9 cellular contexts compared by ENCODE assay signal in the genomic region with DNA sequence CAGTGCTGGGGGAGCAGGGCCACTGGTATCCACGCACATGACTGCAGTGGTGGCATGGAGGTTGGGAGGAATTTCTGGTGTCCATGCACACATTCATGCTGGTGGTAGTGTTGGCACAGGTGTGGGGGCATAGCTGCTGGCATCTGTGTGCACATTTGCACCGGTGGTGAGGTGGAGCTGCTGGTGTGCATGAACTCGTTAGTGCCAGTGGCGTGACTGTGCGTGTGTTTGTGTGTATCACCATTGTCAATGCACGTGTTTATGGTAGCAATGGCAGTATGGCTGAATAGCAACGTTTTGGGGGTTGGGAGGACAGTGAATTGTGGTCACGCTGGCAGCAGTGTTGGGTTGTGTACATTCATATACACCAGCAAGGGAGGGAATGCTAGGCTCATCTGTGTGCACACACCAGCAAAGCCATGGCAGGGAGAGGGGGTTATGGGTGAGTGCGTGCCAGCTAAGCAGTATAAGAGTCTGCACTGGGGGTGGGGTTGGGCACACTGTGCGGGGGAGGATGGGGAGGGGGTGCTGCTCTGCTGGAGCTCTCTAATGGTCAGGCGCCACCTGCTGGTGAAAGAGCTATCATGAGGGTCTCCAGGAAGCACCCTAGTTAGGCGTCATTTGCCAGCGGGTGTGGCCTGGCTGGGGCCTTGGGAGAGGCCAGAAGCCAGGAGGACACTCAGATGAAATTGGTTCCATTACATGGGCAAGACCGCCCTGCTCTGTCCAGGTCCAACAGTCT.
DNase-seq lines count a peak whose midpoint lies in the region; ATAC-seq and TF ChIP-seq lines count a peak whose summit lies in the region.
"Had no signal": no experiment of that assay in that cellular context is flagged by ENCODE, and none has a peak within 500 bp of the region (broad histone marks: within the 10 kb centered on the region; RNA-seq: fewer than 3 reads in every experiment).

No MANE protein-coding gene starts in this region.

- ATAC-seq in left ventricle myocardium superior (peak; percentile 40), HG03045 (IDR thresholded peaks at IDR 0.05; ENCODE audit: unreplicated experiment) (no peak), GM18873 (IDR thresholded peaks at IDR 0.05; ENCODE audit: low FRiP score, unreplicated experiment) (no peak)

- H3K4me2 ChIP-seq in PC-9, result no peak overlapping the region

- H3K36me3 ChIP-seq in A673 (ENCODE audit: insufficient read depth, low read length, poor library complexity, severe bottlenecking), result no peaks in the 10 kb centered on the region
- H3K36me3 ChIP-seq in PC-9 (ENCODE audit: low read depth), result no peaks in the 10 kb centered on the region

- CTCF ChIA-PET in A673 (lab: Charles Lee) (interaction anchor here (1.0 kb wide), 1 partner anchor 220 kb away, joined by 3 read pairs; no protein-coding TSS in a partner anchor), GM10248 (lab: Yijun Ruan, JAX) (interaction anchor here (1.0 to 1.3 kb wide), 5 partner anchors 16 to 887 kb away, joined by 3 to 4 read pairs (median 3); no protein-coding TSS in a partner anchor), PC-9 (lab: Charles Lee) (no interaction called here)

- H3K4me3 ChIP-seq in A673 (ENCODE audit: low read depth, low read length, poor library complexity, severe bottlenecking), result no peak overlapping the region
- H3K4me3 ChIP-seq in PC-9, result no peak overlapping the region

- DNase-seq in A673 (ENCODE audit: low spot score) (peak; percentile 58), GM10248 (ENCODE audit: extremely low spot score) (peak; percentile 12), PC-9 (no peak), left ventricle myocardium superior (peak; percentile 53), kidney tubule cell (ENCODE audit: low spot score) (no peak), RKO (ENCODE audit: low spot score) (no peak)

- H3K79me2 ChIP-seq in PC-9 (ENCODE audit: low read depth), result no peaks in the 10 kb centered on the region

- H3K27ac ChIP-seq in A673 (ENCODE audit: low read depth, low read length, poor library complexity, severe bottlenecking) (no peak overlapping the region), PC-9 (no peak overlapping the region)
- H3K27ac ChIP-seq: epithelial cell of prostate had no signal

- intact Hi-C loops in A673 (cut with micrococcal nuclease; ENCODE audit: unreplicated experiment) (loop anchor here (10.0 kb wide), 2 partner anchors 616 to 686 kb away; no protein-coding TSS in a partner anchor), PC-9 (cut with micrococcal nuclease; ENCODE audit: unreplicated experiment) (no loop called here), left ventricle myocardium superior (cut with micrococcal nuclease) (loop anchor here (5.0 to 10.0 kb wide), 2 partner anchors 184 to 616 kb away; no protein-coding TSS in a partner anchor)

- TF ChIP-seq CTCF in A673 (conservative IDR thresholded peaks at IDR 0.05; ENCODE audit: low read depth, low read length) (peak; percentile 71), GM10248 (IDR thresholded peaks at IDR 0.05; ENCODE audit: control extremely low read depth, extremely low read depth, low read depth, missing control alignments) (peak; percentile 6), PC-9 (conservative IDR thresholded peaks at IDR 0.05) (0 out of 2 replicates have a peak, but pooled peaks have one; percentile 22)

- peaks cover 8% of the 10 kb centered on the region; the same call in 1 of the 2 replicates for H3F3A ChIP-seq in PC-9 (ENCODE audit: insufficient read depth, low read depth)

- H3K9me2 ChIP-seq in PC-9 (ENCODE audit: insufficient read depth), result no peaks in the 10 kb centered on the region

- H3K27me3 ChIP-seq in A673 (replicated peaks; ENCODE audit: insufficient read depth, low read depth, low read length, poor library complexity), result no peaks in the 10 kb centered on the region
- H3K27me3 ChIP-seq in PC-9 (ENCODE audit: insufficient read depth, low read depth), result no peaks in the 10 kb centered on the region

- H2AFZ ChIP-seq in PC-9, result no peak overlapping the region

- BruUV-seq in A673 (replicated peaks; lab: Mats Ljungman, UMichigan) (no TSS peak), PC-9 (replicated peaks; lab: Mats Ljungman, UMichigan) (no TSS peak)

- peaks cover 4% of the 10 kb centered on the region for H3K9me3 ChIP-seq in A673 (ENCODE audit: low read depth, low read length, poor library complexity, severe bottlenecking)
- H3K9me3 ChIP-seq in PC-9 (ENCODE audit: insufficient read depth, low read depth), result peaks cover 4% of the 10 kb centered on the region; the same call in 1 of the 2 replicates

- POLR2A ChIA-PET in A673 (lab: Charles Lee; ENCODE audit: low non-redundant PET), result no interaction called here
- POLR2A ChIA-PET in GM10248 (lab: Yijun Ruan, JAX), result no interaction called here
- POLR2A ChIA-PET in PC-9 (lab: Charles Lee; ENCODE audit: unreplicated experiment), result no interaction called here

- no peaks in the 10 kb centered on the region for H4K20me1 ChIP-seq in PC-9 (ENCODE audit: insufficient read depth)

- H3K4me1 ChIP-seq in A673 (ENCODE audit: insufficient read depth, low read length, poor library complexity, severe bottlenecking) (no peaks in the 10 kb centered on the region), PC-9 (replicated peaks; ENCODE audit: insufficient read depth) (peaks cover 12% of the 10 kb centered on the region)

Comparison
In these comparisons a context has a peak if more than half of its experiments do, and no peak if none do; other contexts are left out.
1. DNase-seq: peak in A673 (single experiment), GM10248 (single experiment) and left ventricle myocardium superior (single experiment); none in PC-9 (0 of 2), kidney tubule cell (single experiment) and RKO (single experiment).
2. CTCF ChIP-seq: peak in every context shown above with its lines; median percentile 71 in A673; 22 in PC-9; 6 in GM10248.